Comparison of ENCODE assay signal across 2 cellular contexts in genomic region chr12:51389302-51389999, GRCh38.
TF ChIP-seq lines count a peak whose summit lies in the region.

No MANE protein-coding gene starts in this region.

TF ChIP-seq in H1, 55 proteins besides CTCF, POLR2A, EP300 and RAD21:
- TF ChIP-seq SRF (IDR thresholded peaks at IDR 0.05; ENCODE audit: low read depth, low read length) (no peak), ZNF274 (IDR thresholded peaks at IDR 0.05; ENCODE audit: borderline replicate concordance, extremely low read depth, low read length) (no peak), BRCA1 (IDR thresholded peaks at IDR 0.05; ENCODE audit: low read depth, low read length) (no peak), CHD2 (IDR thresholded peaks at IDR 0.05; ENCODE audit: low read length) (no peak), SIN3A (conservative IDR thresholded peaks at IDR 0.05 in 1 of 2, IDR thresholded peaks at IDR 0.05 in 1 of 2; ENCODE audit: low read depth in 1 of 2, low read length in 2 of 2) (no peak), SP4 (IDR thresholded peaks at IDR 0.05; ENCODE audit: low read length) (no peak), CTBP2 (IDR thresholded peaks at IDR 0.05; ENCODE audit: borderline replicate concordance, insufficient read depth, insufficient read length, low read length) (no peak), BCL11A (IDR thresholded peaks at IDR 0.05; ENCODE audit: low read depth in 2 of 2, low read length in 2 of 2) (no peak), TCF12 (IDR thresholded peaks at IDR 0.05; ENCODE audit: low read depth, low read length) (no peak), SIX5 (IDR thresholded peaks at IDR 0.05; ENCODE audit: low read depth, low read length) (no peak), NANOG (IDR thresholded peaks at IDR 0.05; ENCODE audit: insufficient read depth, low read depth, low read length, poor library complexity, severe bottlenecking) (no peak)
- TF ChIP-seq, protein P1, sequence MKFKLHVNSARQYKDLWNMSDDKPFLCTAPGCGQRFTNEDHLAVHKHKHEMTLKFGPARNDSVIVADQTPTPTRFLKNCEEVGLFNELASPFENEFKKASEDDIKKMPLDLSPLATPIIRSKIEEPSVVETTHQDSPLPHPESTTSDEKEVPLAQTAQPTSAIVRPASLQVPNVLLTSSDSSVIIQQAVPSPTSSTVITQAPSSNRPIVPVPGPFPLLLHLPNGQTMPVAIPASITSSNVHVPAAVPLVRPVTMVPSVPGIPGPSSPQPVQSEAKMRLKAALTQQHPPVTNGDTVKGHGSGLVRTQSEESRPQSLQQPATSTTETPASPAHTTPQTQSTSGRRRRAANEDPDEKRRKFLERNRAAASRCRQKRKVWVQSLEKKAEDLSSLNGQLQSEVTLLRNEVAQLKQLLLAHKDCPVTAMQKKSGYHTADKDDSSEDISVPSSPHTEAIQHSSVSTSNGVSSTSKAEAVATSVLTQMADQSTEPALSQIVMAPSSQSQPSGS (IDR thresholded peaks at IDR 0.05; ENCODE audit: low read length), result no peak

TF ChIP-seq in GM23338, 12 proteins besides CTCF, POLR2A, EP300 and RAD21:
- no peak for TF ChIP-seq CREB1 (CRISPR knock-in tag; IDR thresholded peaks at IDR 0.05; ENCODE audit: low read depth)
- no peak for TF ChIP-seq ZNF114 (CRISPR knock-in tag; IDR thresholded peaks at IDR 0.05)
- TF ChIP-seq, protein P2, sequence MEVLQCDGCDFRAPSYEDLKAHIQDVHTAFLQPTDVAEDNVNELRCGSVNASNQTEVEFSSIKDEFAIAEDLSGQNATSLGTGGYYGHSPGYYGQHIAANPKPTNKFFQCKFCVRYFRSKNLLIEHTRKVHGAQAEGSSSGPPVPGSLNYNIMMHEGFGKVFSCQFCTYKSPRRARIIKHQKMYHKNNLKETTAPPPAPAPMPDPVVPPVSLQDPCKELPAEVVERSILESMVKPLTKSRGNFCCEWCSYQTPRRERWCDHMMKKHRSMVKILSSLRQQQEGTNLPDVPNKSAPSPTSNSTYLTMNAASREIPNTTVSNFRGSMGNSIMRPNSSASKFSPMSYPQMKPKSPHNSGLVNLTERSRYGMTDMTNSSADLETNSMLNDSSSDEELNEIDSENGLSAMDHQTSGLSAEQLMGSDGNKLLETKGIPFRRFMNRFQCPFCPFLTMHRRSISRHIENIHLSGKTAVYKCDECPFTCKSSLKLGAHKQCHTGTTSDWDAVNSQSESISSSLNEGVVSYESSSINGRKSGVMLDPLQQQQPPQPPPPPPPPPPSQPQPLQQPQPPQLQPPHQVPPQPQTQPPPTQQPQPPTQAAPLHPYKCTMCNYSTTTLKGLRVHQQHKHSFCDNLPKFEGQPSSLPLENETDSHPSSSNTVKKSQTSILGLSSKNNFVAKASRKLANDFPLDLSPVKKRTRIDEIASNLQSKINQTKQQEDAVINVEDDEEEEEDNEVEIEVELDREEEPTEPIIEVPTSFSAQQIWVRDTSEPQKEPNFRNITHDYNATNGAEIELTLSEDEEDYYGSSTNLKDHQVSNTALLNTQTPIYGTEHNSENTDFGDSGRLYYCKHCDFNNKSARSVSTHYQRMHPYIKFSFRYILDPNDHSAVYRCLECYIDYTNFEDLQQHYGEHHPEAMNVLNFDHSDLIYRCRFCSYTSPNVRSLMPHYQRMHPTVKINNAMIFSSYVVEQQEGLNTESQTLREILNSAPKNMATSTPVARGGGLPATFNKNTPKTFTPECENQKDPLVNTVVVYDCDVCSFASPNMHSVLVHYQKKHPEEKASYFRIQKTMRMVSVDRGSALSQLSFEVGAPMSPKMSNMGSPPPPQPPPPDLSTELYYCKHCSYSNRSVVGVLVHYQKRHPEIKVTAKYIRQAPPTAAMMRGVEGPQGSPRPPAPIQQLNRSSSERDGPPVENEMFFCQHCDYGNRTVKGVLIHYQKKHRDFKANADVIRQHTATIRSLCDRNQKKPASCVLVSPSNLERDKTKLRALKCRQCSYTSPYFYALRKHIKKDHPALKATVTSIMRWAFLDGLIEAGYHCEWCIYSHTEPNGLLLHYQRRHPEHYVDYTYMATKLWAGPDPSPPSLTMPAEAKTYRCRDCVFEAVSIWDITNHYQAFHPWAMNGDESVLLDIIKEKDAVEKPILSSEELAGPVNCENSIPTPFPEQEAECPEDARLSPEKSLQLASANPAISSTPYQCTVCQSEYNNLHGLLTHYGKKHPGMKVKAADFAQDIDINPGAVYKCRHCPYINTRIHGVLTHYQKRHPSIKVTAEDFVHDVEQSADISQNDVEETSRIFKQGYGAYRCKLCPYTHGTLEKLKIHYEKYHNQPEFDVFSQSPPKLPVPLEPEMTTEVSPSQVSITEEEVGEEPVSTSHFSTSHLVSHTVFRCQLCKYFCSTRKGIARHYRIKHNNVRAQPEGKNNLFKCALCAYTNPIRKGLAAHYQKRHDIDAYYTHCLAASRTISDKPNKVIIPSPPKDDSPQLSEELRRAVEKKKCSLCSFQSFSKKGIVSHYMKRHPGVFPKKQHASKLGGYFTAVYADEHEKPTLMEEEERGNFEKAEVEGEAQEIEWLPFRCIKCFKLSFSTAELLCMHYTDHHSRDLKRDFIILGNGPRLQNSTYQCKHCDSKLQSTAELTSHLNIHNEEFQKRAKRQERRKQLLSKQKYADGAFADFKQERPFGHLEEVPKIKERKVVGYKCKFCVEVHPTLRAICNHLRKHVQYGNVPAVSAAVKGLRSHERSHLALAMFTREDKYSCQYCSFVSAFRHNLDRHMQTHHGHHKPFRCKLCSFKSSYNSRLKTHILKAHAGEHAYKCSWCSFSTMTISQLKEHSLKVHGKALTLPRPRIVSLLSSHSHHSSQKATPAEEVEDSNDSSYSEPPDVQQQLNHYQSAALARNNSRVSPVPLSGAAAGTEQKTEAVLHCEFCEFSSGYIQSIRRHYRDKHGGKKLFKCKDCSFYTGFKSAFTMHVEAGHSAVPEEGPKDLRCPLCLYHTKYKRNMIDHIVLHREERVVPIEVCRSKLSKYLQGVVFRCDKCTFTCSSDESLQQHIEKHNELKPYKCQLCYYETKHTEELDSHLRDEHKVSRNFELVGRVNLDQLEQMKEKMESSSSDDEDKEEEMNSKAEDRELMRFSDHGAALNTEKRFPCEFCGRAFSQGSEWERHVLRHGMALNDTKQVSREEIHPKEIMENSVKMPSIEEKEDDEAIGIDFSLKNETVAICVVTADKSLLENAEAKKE (CRISPR knock-in tag; IDR thresholded peaks at IDR 0.05), result no peak
- TF ChIP-seq EZH2phosphoT487 (IDR thresholded peaks at IDR 0.05; ENCODE audit: unreplicated experiment), result no peak
- no peak for TF ChIP-seq POLR2AphosphoS5 (IDR thresholded peaks at IDR 0.05; ENCODE audit: low read depth)
- no peak for TF ChIP-seq STAT1 (IDR thresholded peaks at IDR 0.05; ENCODE audit: unreplicated experiment)
- TF ChIP-seq JUNB (IDR thresholded peaks at IDR 0.05; ENCODE audit: unreplicated experiment), result no peak
- no peak for TF ChIP-seq EZH2 (IDR thresholded peaks at IDR 0.05; ENCODE audit: low read depth, unreplicated experiment)
- no peak for TF ChIP-seq ZNF331 (CRISPR knock-in tag; IDR thresholded peaks at IDR 0.05; ENCODE audit: low read depth)
- TF ChIP-seq, protein P3, sequence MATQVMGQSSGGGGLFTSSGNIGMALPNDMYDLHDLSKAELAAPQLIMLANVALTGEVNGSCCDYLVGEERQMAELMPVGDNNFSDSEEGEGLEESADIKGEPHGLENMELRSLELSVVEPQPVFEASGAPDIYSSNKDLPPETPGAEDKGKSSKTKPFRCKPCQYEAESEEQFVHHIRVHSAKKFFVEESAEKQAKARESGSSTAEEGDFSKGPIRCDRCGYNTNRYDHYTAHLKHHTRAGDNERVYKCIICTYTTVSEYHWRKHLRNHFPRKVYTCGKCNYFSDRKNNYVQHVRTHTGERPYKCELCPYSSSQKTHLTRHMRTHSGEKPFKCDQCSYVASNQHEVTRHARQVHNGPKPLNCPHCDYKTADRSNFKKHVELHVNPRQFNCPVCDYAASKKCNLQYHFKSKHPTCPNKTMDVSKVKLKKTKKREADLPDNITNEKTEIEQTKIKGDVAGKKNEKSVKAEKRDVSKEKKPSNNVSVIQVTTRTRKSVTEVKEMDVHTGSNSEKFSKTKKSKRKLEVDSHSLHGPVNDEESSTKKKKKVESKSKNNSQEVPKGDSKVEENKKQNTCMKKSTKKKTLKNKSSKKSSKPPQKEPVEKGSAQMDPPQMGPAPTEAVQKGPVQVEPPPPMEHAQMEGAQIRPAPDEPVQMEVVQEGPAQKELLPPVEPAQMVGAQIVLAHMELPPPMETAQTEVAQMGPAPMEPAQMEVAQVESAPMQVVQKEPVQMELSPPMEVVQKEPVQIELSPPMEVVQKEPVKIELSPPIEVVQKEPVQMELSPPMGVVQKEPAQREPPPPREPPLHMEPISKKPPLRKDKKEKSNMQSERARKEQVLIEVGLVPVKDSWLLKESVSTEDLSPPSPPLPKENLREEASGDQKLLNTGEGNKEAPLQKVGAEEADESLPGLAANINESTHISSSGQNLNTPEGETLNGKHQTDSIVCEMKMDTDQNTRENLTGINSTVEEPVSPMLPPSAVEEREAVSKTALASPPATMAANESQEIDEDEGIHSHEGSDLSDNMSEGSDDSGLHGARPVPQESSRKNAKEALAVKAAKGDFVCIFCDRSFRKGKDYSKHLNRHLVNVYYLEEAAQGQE (IDR thresholded peaks at IDR 0.05; ENCODE audit: unreplicated experiment), result no peak
- TF ChIP-seq ETS1 (IDR thresholded peaks at IDR 0.05), result no peak
TF ChIP-seq in GM23338: peak in this region for 0.
